In genomic region chrX:119574394-119575266, GRCh38 we compare ENCODE assay signal across 9 cellular contexts. TPM values are rescaled to one million over a fixed set of nuclear protein-coding genes. Genes with fewer than 3 reads are reported as not detected.
A peak's percentile ranks its signal among the peaks of the same experiment; 100 is the strongest.
DNase-seq lines count a peak whose midpoint lies in the region; ATAC-seq, FAIRE-seq and TF ChIP-seq lines count a peak whose summit lies in the region.
"Had no signal": no experiment of that assay in that cellular context is flagged by ENCODE, and none has a peak within 500 bp of the region (broad histone marks: within the 10 kb centered on the region; RNA-seq: fewer than 3 reads in every experiment).

Gene UBE2A (plus strand): TSS chrX:119574563. CDS start chrX:119574712, 149 bp downstream.

- peak within 1 kb of the TSS; percentile 86 for H3K4me3 Mint-ChIP-seq in WTC11

- H3K27me3 Mint-ChIP-seq in WTC11 (ENCODE audit: low read depth) = no peaks in the 10 kb centered on the region

- H3K4me3 ChIP-seq in bronchial epithelial cell (ENCODE audit: low read depth, low read length) = peak within 1 kb of the TSS; percentile 71

- CTCF ChIA-PET in WTC11 (lab: Charles Lee) = interaction anchor here (0.7 to 2.4 kb wide), 13 partner anchors 9 to 184 kb away, joined by 3 to 15 read pairs (median 4); partner anchors contain the start of genes SEPTIN6, SOWAHD and STEEP1

- no peaks in the 10 kb centered on the region for H3K27me3 ChIP-seq in bronchial epithelial cell (ENCODE audit: control insufficient read depth, insufficient read depth, low read length)

- no peak for FAIRE-seq in bronchial epithelial cell (lab: Jason Lieb, UNC)
- FAIRE-seq: colon had no signal

- H3K36me3 Mint-ChIP-seq in WTC11 = peaks cover 6% of the 10 kb centered on the region

- ATAC-seq in GM19023 (IDR thresholded peaks at IDR 0.05; ENCODE audit: unreplicated experiment) = peak; percentile 62
- peak; percentile 76 for ATAC-seq in HG03196 (IDR thresholded peaks at IDR 0.05; ENCODE audit: unreplicated experiment)
- ATAC-seq in WTC11 = peak; percentile 94

- no peaks in the 10 kb centered on the region for H3K36me3 ChIP-seq in bronchial epithelial cell (ENCODE audit: control insufficient read depth, insufficient read depth, low read length)

- TF ChIP-seq CTCF in AG09319 (IDR thresholded peaks at IDR 0.05; ENCODE audit: low read depth, low read length) (peak; percentile 32), WTC11 (IDR thresholded peaks at IDR 0.05) (no peak), bronchial epithelial cell (IDR thresholded peaks at IDR 0.05; ENCODE audit: insufficient read depth, low read length, severe bottlenecking) (peak; percentile 45)

- H3K9me3 Mint-ChIP-seq in WTC11 = peaks cover 13% of the 10 kb centered on the region

- peak; percentile 84 for DNase-seq in AG09319 (ENCODE audit: extremely low read depth, low read depth)
- DNase-seq in NCI-H226 = peak; percentile 66
- DNase-seq in WTC11 (ENCODE audit: low spot score) = peak; percentile 85
- DNase-seq in bronchial epithelial cell (ENCODE audit: low read depth) = peak; percentile 65
- DNase-seq in iPS-NIHi7 (ENCODE audit: extremely low spot score) = peak; percentile 87
- peak; percentile 79 for DNase-seq in smooth muscle cell of the brain vasculature (ENCODE audit: low read depth, low spot score)

- peak within 1 kb of the TSS; percentile 92 for H3K27ac Mint-ChIP-seq in WTC11

- H3K4me1 Mint-ChIP-seq in WTC11 = peaks cover 8% of the 10 kb centered on the region

- POLR2A ChIA-PET in WTC11 (lab: Charles Lee) = interaction anchor here (0.6 to 2.2 kb wide), 5 partner anchors 9 to 184 kb away, joined by 3 to 8 read pairs (median 4); partner anchors contain the start of genes SEPTIN6 and SOWAHD

TF ChIP-seq in WTC11, 78 proteins besides CTCF, POLR2A, EP300 and RAD21 (continues in another document):
- TF ChIP-seq ESRRA (CRISPR knock-in tag; IDR thresholded peaks at IDR 0.05; ENCODE audit: borderline replicate concordance) (no peak), SP1 (CRISPR knock-in tag; conservative IDR thresholded peaks at IDR 0.05) (peak; percentile 36; the same call in 1 of the 2 replicates), MAX (CRISPR knock-in tag; IDR thresholded peaks at IDR 0.05) (peak; percentile 27; the same call in 1 of the 2 replicates), HMGXB4 (CRISPR knock-in tag; IDR thresholded peaks at IDR 0.05) (peak; percentile 40; the same call in 1 of the 2 replicates), ZNF281 (CRISPR knock-in tag; IDR thresholded peaks at IDR 0.05) (no peak), ZBTB43 (CRISPR knock-in tag; IDR thresholded peaks at IDR 0.05) (no peak), ZNF219 (CRISPR knock-in tag; IDR thresholded peaks at IDR 0.05; ENCODE audit: borderline replicate concordance) (no peak), ZNF396 (CRISPR knock-in tag; IDR thresholded peaks at IDR 0.05; ENCODE audit: borderline replicate concordance) (no peak), ZNF671 (CRISPR knock-in tag; IDR thresholded peaks at IDR 0.05) (no peak), FOXK1 (CRISPR knock-in tag; IDR thresholded peaks at IDR 0.05) (no peak; the same call in 1 of the 2 replicates), OVOL2 (CRISPR knock-in tag; IDR thresholded peaks at IDR 0.05; ENCODE audit: borderline replicate concordance) (no peak), E2F1 (CRISPR knock-in tag; IDR thresholded peaks at IDR 0.05) (no peak), ZNF317 (CRISPR knock-in tag; IDR thresholded peaks at IDR 0.05; ENCODE audit: borderline replicate concordance, low read depth) (no peak), TEAD1 (CRISPR knock-in tag; IDR thresholded peaks at IDR 0.05) (peak; percentile 29; the same call in 1 of the 2 replicates), E2F5 (CRISPR knock-in tag; IDR thresholded peaks at IDR 0.05) (0 out of 2 replicates have a peak, but pooled peaks have one; percentile 46), MYBL2 (CRISPR knock-in tag; IDR thresholded peaks at IDR 0.05) (0 out of 2 replicates have a peak, but pooled peaks have one; percentile 12), GABPB1 (CRISPR knock-in tag; IDR thresholded peaks at IDR 0.05) (0 out of 2 replicates have a peak, but pooled peaks have one; percentile 11)

RNA-seq across cellular contexts. Expression of gene UBE2A, which starts in this region (rescaled TPM):
- 39.3 to 43.3 TPM (median 43.0 TPM) in 3 replicates for total RNA-seq in WTC11 (2021)
- total RNA-seq in bronchial epithelial cell = 18.4 and 23.7 TPM in 2 replicates

Comparison
In these comparisons a context has a peak if more than half of its experiments do, and no peak if none do; other contexts are left out.
1. Peak in every context shown above with its lines: DNase-seq, ATAC-seq and H3K4me3 ChIP-seq.